ENCODE assay signal across 12 cellular contexts in the genomic region with DNA sequence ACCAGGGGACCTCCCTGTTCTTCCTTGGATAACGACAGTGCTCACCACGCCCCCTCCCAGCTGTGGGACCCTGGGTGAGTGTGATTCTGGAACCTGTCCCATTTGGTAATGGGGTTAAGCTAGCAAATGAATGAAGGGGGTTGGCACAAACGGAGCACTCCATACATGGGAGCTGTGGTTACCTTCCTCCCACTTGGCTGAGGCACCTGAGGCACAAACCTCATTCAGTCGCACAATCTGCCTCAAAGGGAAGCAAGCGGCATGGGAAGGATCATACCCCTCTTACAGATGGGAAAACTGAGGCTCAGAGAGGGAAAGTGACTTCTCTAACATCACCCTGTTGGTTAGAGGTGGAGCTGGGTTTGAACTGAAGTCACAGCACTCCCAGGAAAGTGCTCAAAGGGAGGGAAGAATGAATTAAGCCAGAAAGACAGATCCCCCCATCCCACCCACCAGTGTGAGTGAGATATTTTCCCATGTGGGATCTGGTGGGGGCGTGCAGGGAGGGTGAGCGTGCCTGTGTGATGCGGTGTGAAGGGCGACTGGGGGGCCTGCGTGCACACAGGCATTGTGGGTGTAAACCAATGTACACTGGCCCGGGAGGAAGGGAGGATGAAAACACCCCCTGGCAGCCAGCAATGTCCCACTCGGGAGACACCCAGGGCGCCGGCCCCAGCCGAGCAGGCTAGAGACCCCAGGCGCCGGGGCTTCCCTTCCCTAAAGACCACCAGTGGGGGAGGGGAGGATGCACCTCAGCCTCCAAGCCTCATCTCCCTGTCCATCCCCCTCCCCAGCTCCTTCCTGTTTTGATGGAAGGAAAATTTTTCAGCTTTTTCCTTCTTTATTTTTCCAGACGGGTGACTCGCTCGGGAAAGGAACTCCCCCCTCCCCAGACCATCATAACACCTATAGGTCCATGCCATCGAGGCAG. TPM values are rescaled to one million over a fixed set of nuclear protein-coding genes. Genes with fewer than 3 reads are reported as not detected.
DNase-seq lines count a peak whose midpoint lies in the region; ATAC-seq and TF ChIP-seq lines count a peak whose summit lies in the region.
"Had no signal": no experiment of that assay in that cellular context is flagged by ENCODE, and none has a peak within 500 bp of the region (broad histone marks: within the 10 kb centered on the region; RNA-seq: fewer than 3 reads in every experiment).

No MANE protein-coding gene starts in this region.

- intact Hi-C loops in heart left ventricle (cut with DNase I), result loop anchor here in 1 of 10 donors (5.0 kb wide), 1 partner anchor 45 kb away; no protein-coding TSS in a partner anchor
- intact Hi-C loops in left ventricle myocardium superior (cut with micrococcal nuclease), result no loop called here
- intact Hi-C loops in activated CD4-positive, alpha-beta memory T cell treated with anti-CD3 and anti-CD28 coated beads for 36 hours (cut with micrococcal nuclease), result loop anchor here (1.0 kb wide), 2 partner anchors 11 to 14 kb away; no protein-coding TSS in a partner anchor
- intact Hi-C loops in head of caudate nucleus (cut with DNase I), result no loop called here

- peaks cover 15 to 48% (median 38%) of the 10 kb centered on the region in 12 donors for H3K4me1 ChIP-seq in heart left ventricle
- H3K4me1 ChIP-seq in thoracic aorta (ENCODE audit: control insufficient read depth in 1 of 2, low read depth in 2 of 2), result peaks cover 32 to 47% of the 10 kb centered on the region in 2 donors

- H3K36me3 Mint-ChIP-seq in activated CD4-positive, alpha-beta memory T cell treated with anti-CD3 and anti-CD28 coated beads for 36 hours, result no peaks in the 10 kb centered on the region

- no peak overlapping the region for H3K4me3 Mint-ChIP-seq in activated CD4-positive, alpha-beta memory T cell treated with anti-CD3 and anti-CD28 coated beads for 36 hours

- WGBS in heart left ventricle, 4 donors, result 31 to 34% (median 32%) methylated on average over 21 of the region's 21 CpGs

- CTCF ChIA-PET in activated CD4-positive, alpha-beta memory T cell treated with anti-CD3 and anti-CD28 coated beads for 36 hours (lab: Charles Lee), result interaction anchor here (0.6 to 3.3 kb wide), 10 partner anchors 9 to 998 kb away, joined by 3 to 15 read pairs (median 3); no protein-coding TSS in a partner anchor

- H3K27ac ChIP-seq in heart left ventricle (peak overlapping the region in 11 of 12 donors; percentile 78 to 93 (median 84)), thoracic aorta (peak overlapping the region; percentile 23 to 74)

- H3K9me3 ChIP-seq in heart left ventricle, result no peaks in the 10 kb centered on the region
- H3K9me3 ChIP-seq in thoracic aorta, result no peaks in the 10 kb centered on the region

- no peak for TF ChIP-seq CTCF in heart left ventricle (IDR thresholded peaks at IDR 0.05)
- no peak for TF ChIP-seq CTCF in thoracic aorta (IDR thresholded peaks at IDR 0.05)

- peaks cover 4% of the 10 kb centered on the region for H3K27me3 Mint-ChIP-seq in activated CD4-positive, alpha-beta memory T cell treated with anti-CD3 and anti-CD28 coated beads for 36 hours

- H3K4me1 Mint-ChIP-seq in activated CD4-positive, alpha-beta memory T cell treated with anti-CD3 and anti-CD28 coated beads for 36 hours (ENCODE audit: low read depth), result peaks cover 29% of the 10 kb centered on the region

- ATAC-seq in heart left ventricle (no peak), left ventricle myocardium superior (no peak), thoracic aorta (ENCODE audit: insufficient number of reproducible peaks, low FRiP score, low read depth) (no peak), HG03442 (IDR thresholded peaks at IDR 0.05; ENCODE audit: unreplicated experiment) (no peak)

- no peaks in the 10 kb centered on the region for H3K9me3 Mint-ChIP-seq in activated CD4-positive, alpha-beta memory T cell treated with anti-CD3 and anti-CD28 coated beads for 36 hours
- H3K9me3 Mint-ChIP-seq: naive thymus-derived CD8-positive, alpha-beta T cell had no signal

- H3K4me3 ChIP-seq in heart left ventricle (peak overlapping the region in 4 of 12 donors; percentile 13 to 24 (median 19)), thoracic aorta (peak overlapping the region; percentile 43)

- H3K36me3 ChIP-seq in heart left ventricle, result no peaks in the 10 kb centered on the region
- no peaks in the 10 kb centered on the region for H3K36me3 ChIP-seq in thoracic aorta

- H3K27me3 ChIP-seq in heart left ventricle (peaks cover 0 to 18% (median 0%) of the 10 kb centered on the region in 9 donors), thoracic aorta (replicated peaks; ENCODE audit: insufficient read depth) (no peaks in the 10 kb centered on the region)

- TF ChIP-seq POLR2A in heart left ventricle (IDR thresholded peaks at IDR 0.05), result no peak

- POLR2A ChIA-PET in activated CD4-positive, alpha-beta memory T cell treated with anti-CD3 and anti-CD28 coated beads for 36 hours (lab: Charles Lee), result interaction anchor here (1.7 kb wide), 1 partner anchor 66 kb away, joined by 7 read pairs; no protein-coding TSS in a partner anchor

- H3K27ac Mint-ChIP-seq in activated CD4-positive, alpha-beta memory T cell treated with anti-CD3 and anti-CD28 coated beads for 36 hours, result peak overlapping the region; percentile 23

- DNase-seq in heart left ventricle, result no peak
- DNase-seq in left ventricle myocardium superior, result no peak
- DNase-seq in activated CD4-positive, alpha-beta memory T cell treated with anti-CD3 and anti-CD28 coated beads for 36 hours, result no peak
- DNase-seq in head of caudate nucleus, result peak in 30 of 42 donors; percentile 22 to 81 (median 57)
- no peak for DNase-seq in thoracic aorta (ENCODE audit: low spot score)
- no peak for DNase-seq in SW 1271 (lab: John Stamatoyannopoulos, UW)
- DNase-seq in NCI-H82 treated with DMSO at 0.1 percent for 48 hours (lab: John Stamatoyannopoulos, UW; ENCODE audit: unreplicated experiment), result no peak
- DNase-seq: AML-193; foreskin melanocyte; naive thymus-derived CD8-positive, alpha-beta T cell; stimulated activated CD4-positive, alpha-beta T cell treated with anti-CD3 and anti-CD28 coated beads, Interleukin-4, amount 100 ng/mL, for 1 hour had no signal

RNA-seq across cellular contexts. Expression of a gene that starts 7.9 kb away (rescaled TPM):
- 10 to 100 TPM; 15.2 to 43.7 (median 21.8) TPM for total RNA-seq in heart left ventricle
- polyA plus RNA-seq in heart left ventricle, result 10 to 100 TPM in 1 of 2 donors, 1 to 10 TPM in 1; 9.0 to 21.3 TPM
- 19.9 TPM for total RNA-seq in left ventricle myocardium superior
- total RNA-seq in activated CD4-positive, alpha-beta memory T cell treated with anti-CD3 and anti-CD28 coated beads for 36 hours, result 10 to 100 TPM; 11.7 to 13.3 TPM
- total RNA-seq in thoracic aorta, result 10 to 100 TPM; 10.8 to 12.6 TPM

Comparison
In these comparisons a context has a peak if more than half of its experiments do, and no peak if none do; other contexts are left out.
1. DNase-seq: peak in head of caudate nucleus (30 of 42); none in heart left ventricle (0 of 5), left ventricle myocardium superior (single experiment), activated CD4-positive, alpha-beta memory T cell treated with anti-CD3 and anti-CD28 coated beads for 36 hours (single experiment), thoracic aorta (single experiment), SW 1271 (0 of 2) and NCI-H82 treated with DMSO at 0.1 percent for 48 hours (single experiment).